ENCODE assay signal across 10 cellular contexts in the genomic region with DNA sequence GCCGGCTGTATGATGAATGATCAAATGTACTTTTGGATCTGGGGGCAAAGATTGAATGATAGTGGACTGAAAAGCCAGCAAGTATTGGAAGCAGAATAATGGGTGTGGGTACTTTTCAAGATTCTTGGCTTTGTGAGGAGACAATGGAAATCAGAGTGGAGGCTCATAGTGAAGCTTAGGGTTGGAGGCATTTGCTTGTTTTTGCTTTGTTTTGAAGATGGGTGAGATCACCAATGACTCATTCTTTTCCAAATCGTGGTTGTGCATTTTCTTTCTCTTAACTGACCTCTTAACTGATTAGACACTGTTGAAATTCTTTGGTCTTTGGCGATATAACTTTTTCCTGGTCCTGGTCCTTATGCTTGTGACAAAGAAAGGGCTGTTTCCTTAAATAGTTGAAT. TPM values are rescaled to one million over a fixed set of nuclear protein-coding genes. Genes with fewer than 3 reads are reported as not detected.
A peak's percentile ranks its signal among the peaks of the same experiment; 100 is the strongest.
DNase-seq lines count a peak whose midpoint lies in the region; ATAC-seq, FAIRE-seq and TF ChIP-seq lines count a peak whose summit lies in the region.
"Had no signal": no experiment of that assay in that cellular context is flagged by ENCODE, and none has a peak within 500 bp of the region (broad histone marks: within the 10 kb centered on the region; RNA-seq: fewer than 3 reads in every experiment).

No MANE protein-coding gene starts in this region.

- no peak overlapping the region for H3K9ac ChIP-seq in trophoblast cell (ENCODE audit: low read length)

- no peaks in the 10 kb centered on the region for H3K36me3 ChIP-seq in trophoblast cell (ENCODE audit: control insufficient read depth in 1 of 2, insufficient read depth in 2 of 2, low read length in 2 of 2)

- no peak overlapping the region for H3K23ac ChIP-seq in trophoblast cell (ENCODE audit: low read length)

- no CpG with 5 or more reads among the region's 3 CpGs for WGBS in trophoblast cell (ENCODE audit: extremely low coverage, insufficient coverage, insufficient read length)

- no peak overlapping the region for H2BK120ac ChIP-seq in trophoblast cell (ENCODE audit: insufficient read depth, low read length, poor library complexity)

- no peak overlapping the region for H3K18ac ChIP-seq in trophoblast cell (ENCODE audit: low read length)

- TF ChIP-seq CTCF in choroid plexus epithelial cell (conservative IDR thresholded peaks at IDR 0.05; ENCODE audit: low read depth, low read length), result no peak

- H3K4me3 ChIP-seq in choroid plexus epithelial cell (ENCODE audit: low read depth, low read length), result no peak overlapping the region
- no peak overlapping the region for H3K4me3 ChIP-seq in trophoblast cell (ENCODE audit: low read depth, low read length)

- ATAC-seq in esophagus mucosa, result no peak
- ATAC-seq: Panc1 had no signal

- peak overlapping the region; percentile 57 for H3K27ac ChIP-seq in trophoblast cell (ENCODE audit: low read depth, low read length)

- TF ChIP-seq POLR2A in H54 (IDR thresholded peaks at IDR 0.05; ENCODE audit: low read depth, low read length), result no peak

- peaks cover 5% of the 10 kb centered on the region for H3K9me3 ChIP-seq in trophoblast cell (ENCODE audit: insufficient read depth, low read depth, low read length)

- DNase-seq in DMS53 (lab: John Stamatoyannopoulos, UW) (peak; percentile 65), NCI-H69 (lab: John Stamatoyannopoulos, UW) (peak; percentile 32), choroid plexus epithelial cell (ENCODE audit: low read depth) (peak; percentile 78), trophoblast cell (peak in 1 of 2 donors; percentile 66), mesenteric fat pad (ENCODE audit: low spot score) (no peak), H54 (ENCODE audit: insufficient read length, low spot score) (no peak), NCI-H2107 treated with DMSO at 0.1 percent for 48 hours (lab: John Stamatoyannopoulos, UW; ENCODE audit: unreplicated experiment) (no peak)
- DNase-seq: activated gamma-delta T cell treated with Interleukin-2 at 50 U/mL for 16 hours had no signal

- no peak for FAIRE-seq in H54 (lab: Jason Lieb, UNC)

- H2BK5ac ChIP-seq in trophoblast cell (ENCODE audit: low read depth, low read length, poor library complexity), result no peak overlapping the region

- peak overlapping the region; percentile 17 for H2AFZ ChIP-seq in trophoblast cell (ENCODE audit: insufficient read depth, low read length, poor library complexity)

- no peaks in the 10 kb centered on the region for H3K79me2 ChIP-seq in trophoblast cell (ENCODE audit: control insufficient read depth, insufficient read depth, low read length, poor library complexity)

- peaks cover 6 to 12% of the 10 kb centered on the region in 2 experiments for H3K4me1 ChIP-seq in trophoblast cell (ENCODE audit: control insufficient read depth in 1 of 2, insufficient read depth in 2 of 2, low read length in 2 of 2)

- H3K14ac ChIP-seq in trophoblast cell (ENCODE audit: low read length), result no peak overlapping the region

- H3K4ac ChIP-seq in trophoblast cell (ENCODE audit: low read depth, low read length), result no peak overlapping the region

- no peaks in the 10 kb centered on the region for H3K79me1 ChIP-seq in trophoblast cell (ENCODE audit: low read length)

- H4K91ac ChIP-seq in trophoblast cell (ENCODE audit: low read depth, low read length), result peak overlapping the region; percentile 28

- no peak overlapping the region for H2AK5ac ChIP-seq in trophoblast cell (ENCODE audit: low read length)

- no peak overlapping the region for H3K4me2 ChIP-seq in trophoblast cell (ENCODE audit: low read length)

- no peak overlapping the region for H4K12ac ChIP-seq in trophoblast cell (ENCODE audit: low read depth, low read length)

- H3K27me3 ChIP-seq in trophoblast cell (ENCODE audit: insufficient read depth, low read length), result no peaks in the 10 kb centered on the region

- no peak overlapping the region for H2BK12ac ChIP-seq in trophoblast cell (ENCODE audit: low read length)

- no peak overlapping the region for H4K8ac ChIP-seq in trophoblast cell (ENCODE audit: low read depth, low read length)

RNA-seq across cellular contexts. Expression of gene PELI2, which starts 54.4 kb away (rescaled TPM):
- 1.4 and 1.5 TPM in 2 replicates for polyA plus RNA-seq in trophoblast cell (2013)
- total RNA-seq in mesenteric fat pad (7.3 TPM), esophagus mucosa (1.8 TPM)

Comparison
In these comparisons a context has a peak if more than half of its experiments do, and no peak if none do; other contexts are left out.
1. DNase-seq: peak in DMS53 (single experiment), NCI-H69 (single experiment) and choroid plexus epithelial cell (single experiment); none in mesenteric fat pad (single experiment), H54 (single experiment) and NCI-H2107 treated with DMSO at 0.1 percent for 48 hours (single experiment).